8 cellular contexts compared by ENCODE assay signal in genomic region chr1:165696625-165697100, GRCh38. TPM values are rescaled to one million over a fixed set of nuclear protein-coding genes. Genes with fewer than 3 reads are reported as not detected.
DNase-seq lines count a peak whose midpoint lies in the region; ATAC-seq, FAIRE-seq and TF ChIP-seq lines count a peak whose summit lies in the region.

No MANE protein-coding gene starts in this region.

- peaks cover 25% of the 10 kb centered on the region for H3K79me2 ChIP-seq in hepatocyte

- H3K4me3 ChIP-seq in AG09309 (ENCODE audit: control insufficient read depth, low read depth, low read length) (peak overlapping the region; percentile 86), HUES6 (ENCODE audit: low read depth, low read length) (peak overlapping the region; percentile 87; the same call in 1 of the 2 replicates), hepatocyte (no peak overlapping the region)

- DNase-seq in AG09309 (ENCODE audit: low read depth) (peak; percentile 95), hepatocyte (ENCODE audit: low spot score) (peak; percentile 73), D721Med (ENCODE audit: insufficient read length, low spot score) (no peak)
- no peak for DNase-seq in activated naive CD8-positive, alpha-beta T cell treated with anti-CD3 and anti-CD28 coated beads, Interleukin-2, amount 50 U/mL, for 24 hours
- no peak for DNase-seq in stimulated activated effector memory CD8-positive, alpha-beta T cell treated with anti-CD3 and anti-CD28 coated beads, Interleukin-12 subunit alpha, Interleukin-12 subunit beta, amount 100 ng/mL, for 72 hours (ENCODE audit: low spot score in 2 of 2)

- H3K36me3 Mint-ChIP-seq in activated naive CD8-positive, alpha-beta T cell treated with anti-CD3 and anti-CD28 coated beads, Interleukin-2, amount 50 U/mL, for 24 hours (ENCODE audit: low read depth): peaks cover 27% of the 10 kb centered on the region
- H3K36me3 Mint-ChIP-seq in stimulated activated effector memory CD8-positive, alpha-beta T cell treated with anti-CD3 and anti-CD28 coated beads, Interleukin-12 subunit alpha, Interleukin-12 subunit beta, amount 100 ng/mL, for 72 hours: peaks cover 43% of the 10 kb centered on the region

- H3K9ac ChIP-seq in HUES6 (ENCODE audit: low read length): no peak overlapping the region

- H3K9me3 ChIP-seq in HUES6 (ENCODE audit: control insufficient read depth, insufficient read depth, low read depth, low read length) (no peaks in the 10 kb centered on the region), hepatocyte (ENCODE audit: low read depth) (no peaks in the 10 kb centered on the region)

- no peak for FAIRE-seq in D721Med (lab: Jason Lieb, UNC)

- H4K20me1 ChIP-seq in hepatocyte (ENCODE audit: insufficient read depth, poor library complexity, severe bottlenecking): no peaks in the 10 kb centered on the region

- no peaks in the 10 kb centered on the region for H3K27me3 ChIP-seq in HUES6 (ENCODE audit: control insufficient read depth, insufficient read depth, low read length)
- no peaks in the 10 kb centered on the region for H3K27me3 ChIP-seq in hepatocyte

- no peaks in the 10 kb centered on the region for H3K4me1 ChIP-seq in HUES6 (ENCODE audit: control insufficient read depth, insufficient read depth, low read length)
- H3K4me1 ChIP-seq in hepatocyte (ENCODE audit: insufficient read depth): peaks cover 4% of the 10 kb centered on the region

- H3K4me2 ChIP-seq in hepatocyte: peak overlapping the region; percentile 83

- H3K9me3 Mint-ChIP-seq in activated naive CD8-positive, alpha-beta T cell treated with anti-CD3 and anti-CD28 coated beads, Interleukin-2, amount 50 U/mL, for 24 hours: no peaks in the 10 kb centered on the region
- H3K9me3 Mint-ChIP-seq in stimulated activated effector memory CD8-positive, alpha-beta T cell treated with anti-CD3 and anti-CD28 coated beads, Interleukin-12 subunit alpha, Interleukin-12 subunit beta, amount 100 ng/mL, for 72 hours: no peaks in the 10 kb centered on the region

- TF ChIP-seq CTCF in AG09309 (IDR thresholded peaks at IDR 0.05; ENCODE audit: control insufficient read depth, insufficient read depth, low read depth, low read length, missing control alignments) (no peak), hepatocyte (IDR thresholded peaks at IDR 0.05; ENCODE audit: poor library complexity) (no peak), D721Med (IDR thresholded peaks at IDR 0.05; ENCODE audit: insufficient read depth, missing control alignments) (no peak)

- no peak for ATAC-seq in activated naive CD8-positive, alpha-beta T cell treated with anti-CD3 and anti-CD28 coated beads, Interleukin-2, amount 50 U/mL, for 24 hours
- ATAC-seq in stimulated activated effector memory CD8-positive, alpha-beta T cell treated with anti-CD3 and anti-CD28 coated beads, Interleukin-12 subunit alpha, Interleukin-12 subunit beta, amount 100 ng/mL, for 72 hours: no peak
- no peak for ATAC-seq in HG02798 (IDR thresholded peaks at IDR 0.05; ENCODE audit: poor library complexity, unreplicated experiment)
- ATAC-seq in GM21737 (IDR thresholded peaks at IDR 0.05; ENCODE audit: unreplicated experiment): no peak

- no peaks in the 10 kb centered on the region for H3K9me2 ChIP-seq in hepatocyte (replicated peaks; ENCODE audit: insufficient read depth)

- H3K27ac ChIP-seq in HUES6 (ENCODE audit: low read depth, low read length) (no peak overlapping the region), hepatocyte (peak overlapping the region; percentile 99)

- H3K4me3 Mint-ChIP-seq in activated naive CD8-positive, alpha-beta T cell treated with anti-CD3 and anti-CD28 coated beads, Interleukin-2, amount 50 U/mL, for 24 hours: peak overlapping the region; percentile 96
- H3K4me3 Mint-ChIP-seq in stimulated activated effector memory CD8-positive, alpha-beta T cell treated with anti-CD3 and anti-CD28 coated beads, Interleukin-12 subunit alpha, Interleukin-12 subunit beta, amount 100 ng/mL, for 72 hours: peak overlapping the region; percentile 97

- peak overlapping the region; percentile 41 for H3K27ac Mint-ChIP-seq in activated naive CD8-positive, alpha-beta T cell treated with anti-CD3 and anti-CD28 coated beads, Interleukin-2, amount 50 U/mL, for 24 hours
- peak overlapping the region; percentile 98 for H3K27ac Mint-ChIP-seq in stimulated activated effector memory CD8-positive, alpha-beta T cell treated with anti-CD3 and anti-CD28 coated beads, Interleukin-12 subunit alpha, Interleukin-12 subunit beta, amount 100 ng/mL, for 72 hours

- no peak overlapping the region for H2AFZ ChIP-seq in hepatocyte

- H3K4me1 Mint-ChIP-seq in activated naive CD8-positive, alpha-beta T cell treated with anti-CD3 and anti-CD28 coated beads, Interleukin-2, amount 50 U/mL, for 24 hours: peaks cover 35% of the 10 kb centered on the region
- peaks cover 30% of the 10 kb centered on the region for H3K4me1 Mint-ChIP-seq in stimulated activated effector memory CD8-positive, alpha-beta T cell treated with anti-CD3 and anti-CD28 coated beads, Interleukin-12 subunit alpha, Interleukin-12 subunit beta, amount 100 ng/mL, for 72 hours

- 35% methylated on average over 2 of the region's 2 CpGs for WGBS in hepatocyte (ENCODE audit: low lambda C conversion rate, missing lambda C conversion rate)

- H3K36me3 ChIP-seq in HUES6 (ENCODE audit: control insufficient read depth, insufficient read depth, low read length) (peaks cover 6% of the 10 kb centered on the region; the same call in 1 of the 2 replicates), hepatocyte (replicated peaks; ENCODE audit: insufficient read depth, low read depth) (no peaks in the 10 kb centered on the region)

- no peaks in the 10 kb centered on the region for H3K27me3 Mint-ChIP-seq in activated naive CD8-positive, alpha-beta T cell treated with anti-CD3 and anti-CD28 coated beads, Interleukin-2, amount 50 U/mL, for 24 hours

RNA-seq across cellular contexts. Expression of gene ALDH9A1, which starts 1.7 kb away (rescaled TPM):
- 63.8 and 70.4 TPM in 2 replicates for total RNA-seq in hepatocyte
- polyA plus RNA-seq in hepatocyte: 57.1 and 58.6 TPM in 2 replicates

Comparison
In these comparisons a context has a peak if more than half of its experiments do, and no peak if none do; other contexts are left out.
1. DNase-seq: peak in AG09309 (single experiment) and hepatocyte (single experiment); none in activated naive CD8-positive, alpha-beta T cell treated with anti-CD3 and anti-CD28 coated beads, Interleukin-2, amount 50 U/mL, for 24 hours (single experiment), stimulated activated effector memory CD8-positive, alpha-beta T cell treated with anti-CD3 and anti-CD28 coated beads, Interleukin-12 subunit alpha, Interleukin-12 subunit beta, amount 100 ng/mL, for 72 hours (0 of 2) and D721Med (single experiment).